ENCODE assay signal across 1 cellular context in the genomic region with DNA sequence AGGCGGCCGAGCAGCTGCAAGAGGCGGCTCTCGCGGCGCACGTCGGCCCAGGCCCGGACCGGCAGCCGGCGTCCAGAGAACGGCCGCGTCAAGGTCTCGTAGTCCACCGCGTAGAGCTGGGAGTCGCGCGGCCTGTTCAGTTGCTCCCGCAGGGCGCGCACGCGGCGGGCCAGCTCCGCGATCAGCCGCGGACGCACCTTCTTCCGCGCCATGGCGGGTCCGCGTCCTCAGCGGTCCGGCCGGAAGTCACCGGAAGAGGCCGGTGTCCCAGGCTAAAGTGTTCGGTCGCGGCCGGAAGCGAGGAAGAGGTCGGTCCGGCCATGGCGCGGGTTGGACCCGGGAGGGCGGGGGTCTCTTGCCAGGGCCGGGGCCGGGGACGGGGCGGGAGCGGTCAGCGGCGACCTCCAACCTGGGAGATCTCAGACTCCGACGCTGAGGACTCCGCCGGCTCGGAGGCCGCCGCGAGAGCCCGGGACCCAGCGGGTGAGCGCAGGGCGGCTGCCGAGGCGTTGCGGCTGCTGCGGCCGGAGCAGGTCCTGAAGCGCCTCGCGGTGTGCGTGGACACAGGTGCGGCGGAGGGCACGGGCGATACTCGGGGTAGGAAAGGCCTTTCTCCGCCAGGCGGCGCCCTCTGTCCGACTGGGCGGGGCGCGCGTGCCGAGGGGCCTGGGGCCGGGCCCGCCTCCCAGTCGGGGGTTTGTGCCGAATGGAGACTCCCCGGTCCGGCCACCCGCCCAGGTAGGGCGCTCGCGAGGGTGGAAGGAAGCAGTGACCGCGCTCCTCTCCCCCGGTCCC.
TF ChIP-seq lines count a peak whose summit lies in the region.

Gene MRPS34, minus strand, starts transcription at position 227 of the 795 bp plus-strand sequence. Its CDS starts 15 bp downstream, at position 212.

TF ChIP-seq in WTC11, 78 proteins besides CTCF, POLR2A, EP300 and RAD21 (continued from another document and continues in another):
- TF ChIP-seq, protein P1, sequence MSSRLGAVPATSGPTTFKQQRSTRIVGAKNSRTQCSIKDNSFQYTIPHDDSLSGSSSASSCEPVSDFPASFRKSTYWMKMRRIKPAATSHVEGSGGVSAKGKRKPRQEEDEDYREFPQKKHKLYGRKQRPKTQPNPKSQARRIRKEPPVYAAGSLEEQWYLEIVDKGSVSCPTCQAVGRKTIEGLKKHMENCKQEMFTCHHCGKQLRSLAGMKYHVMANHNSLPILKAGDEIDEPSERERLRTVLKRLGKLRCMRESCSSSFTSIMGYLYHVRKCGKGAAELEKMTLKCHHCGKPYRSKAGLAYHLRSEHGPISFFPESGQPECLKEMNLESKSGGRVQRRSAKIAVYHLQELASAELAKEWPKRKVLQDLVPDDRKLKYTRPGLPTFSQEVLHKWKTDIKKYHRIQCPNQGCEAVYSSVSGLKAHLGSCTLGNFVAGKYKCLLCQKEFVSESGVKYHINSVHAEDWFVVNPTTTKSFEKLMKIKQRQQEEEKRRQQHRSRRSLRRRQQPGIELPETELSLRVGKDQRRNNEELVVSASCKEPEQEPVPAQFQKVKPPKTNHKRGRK (CRISPR knock-in tag; IDR thresholded peaks at IDR 0.05; ENCODE audit: borderline replicate concordance) = no peak
- TF ChIP-seq ZNF396 (CRISPR knock-in tag; IDR thresholded peaks at IDR 0.05; ENCODE audit: borderline replicate concordance) (no peak), ZNF121 (CRISPR knock-in tag; IDR thresholded peaks at IDR 0.05) (0 out of 2 replicates have a peak, but pooled peaks have one; percentile 6), SOX15 (CRISPR knock-in tag; IDR thresholded peaks at IDR 0.05) (no peak), NR3C1 (CRISPR knock-in tag; conservative IDR thresholded peaks at IDR 0.05; ENCODE audit: low read depth) (no peak), SP1 (CRISPR knock-in tag; conservative IDR thresholded peaks at IDR 0.05) (peak; percentile 75), ZNF263 (CRISPR knock-in tag; IDR thresholded peaks at IDR 0.05; ENCODE audit: low read depth) (peak; percentile 20; the same call in 1 of the 2 replicates), TEAD4 (CRISPR knock-in tag; IDR thresholded peaks at IDR 0.05) (no peak), TEAD1 (CRISPR knock-in tag; IDR thresholded peaks at IDR 0.05) (peak; percentile 78), ZNF416 (CRISPR knock-in tag; IDR thresholded peaks at IDR 0.05) (no peak), HMGA2 (CRISPR knock-in tag; IDR thresholded peaks at IDR 0.05) (no peak), ATF3 (CRISPR knock-in tag; conservative IDR thresholded peaks at IDR 0.05) (no peak), FOXP4 (CRISPR knock-in tag; IDR thresholded peaks at IDR 0.05) (peak; percentile 82), JAZF1 (CRISPR knock-in tag; IDR thresholded peaks at IDR 0.05) (no peak), ESRRA (CRISPR knock-in tag; IDR thresholded peaks at IDR 0.05; ENCODE audit: borderline replicate concordance) (peak; percentile 22; the same call in 1 of the 2 replicates), AR (CRISPR knock-in tag; IDR thresholded peaks at IDR 0.05) (no peak), ZNF423 (CRISPR knock-in tag; IDR thresholded peaks at IDR 0.05) (peak; percentile 87), FOXP1 (CRISPR knock-in tag; IDR thresholded peaks at IDR 0.05; ENCODE audit: borderline replicate concordance) (peak; percentile 79), NFE2L1 (CRISPR knock-in tag; IDR thresholded peaks at IDR 0.05) (no peak; the same call in 1 of the 2 replicates), E2F5 (CRISPR knock-in tag; IDR thresholded peaks at IDR 0.05) (peak; percentile 68; the same call in 1 of the 2 replicates), MYBL2 (CRISPR knock-in tag; IDR thresholded peaks at IDR 0.05) (peak; percentile 58; the same call in 1 of the 2 replicates), NFATC4 (CRISPR knock-in tag; IDR thresholded peaks at IDR 0.05) (no peak), HMGXB4 (CRISPR knock-in tag; IDR thresholded peaks at IDR 0.05) (peak; percentile 95), ETV6 (CRISPR knock-in tag; IDR thresholded peaks at IDR 0.05) (peak; percentile 79), TP53 (CRISPR knock-in tag; IDR thresholded peaks at IDR 0.05) (no peak), ZNF232 (CRISPR knock-in tag; IDR thresholded peaks at IDR 0.05) (peak; percentile 84), CBFB (CRISPR knock-in tag; IDR thresholded peaks at IDR 0.05; ENCODE audit: low read depth) (peak; percentile 88; the same call in 1 of the 2 replicates), ATF1 (CRISPR knock-in tag; IDR thresholded peaks at IDR 0.05) (0 out of 2 replicates have a peak, but pooled peaks have one; percentile 81), KAT7 (CRISPR knock-in tag; IDR thresholded peaks at IDR 0.05; ENCODE audit: borderline replicate concordance) (peak; percentile 71; the same call in 1 of the 2 replicates), ZNF219 (CRISPR knock-in tag; IDR thresholded peaks at IDR 0.05; ENCODE audit: borderline replicate concordance) (no peak), ZBTB43 (CRISPR knock-in tag; IDR thresholded peaks at IDR 0.05) (no peak), ZNF138 (CRISPR knock-in tag; conservative IDR thresholded peaks at IDR 0.05) (no peak), ELF4 (CRISPR knock-in tag; IDR thresholded peaks at IDR 0.05; ENCODE audit: low read depth) (no peak), JUN (CRISPR knock-in tag; IDR thresholded peaks at IDR 0.05) (peak; percentile 71; the same call in 1 of the 2 replicates), SMAD3 (CRISPR knock-in tag; IDR thresholded peaks at IDR 0.05; ENCODE audit: borderline replicate concordance) (0 out of 2 replicates have a peak, but pooled peaks have one; percentile 63), OVOL2 (CRISPR knock-in tag; IDR thresholded peaks at IDR 0.05; ENCODE audit: borderline replicate concordance) (no peak)
- TF ChIP-seq, protein P2, sequence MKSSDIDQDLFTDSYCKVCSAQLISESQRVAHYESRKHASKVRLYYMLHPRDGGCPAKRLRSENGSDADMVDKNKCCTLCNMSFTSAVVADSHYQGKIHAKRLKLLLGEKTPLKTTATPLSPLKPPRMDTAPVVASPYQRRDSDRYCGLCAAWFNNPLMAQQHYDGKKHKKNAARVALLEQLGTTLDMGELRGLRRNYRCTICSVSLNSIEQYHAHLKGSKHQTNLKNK (CRISPR knock-in tag; IDR thresholded peaks at IDR 0.05) = no peak
- TF ChIP-seq, protein P3, sequence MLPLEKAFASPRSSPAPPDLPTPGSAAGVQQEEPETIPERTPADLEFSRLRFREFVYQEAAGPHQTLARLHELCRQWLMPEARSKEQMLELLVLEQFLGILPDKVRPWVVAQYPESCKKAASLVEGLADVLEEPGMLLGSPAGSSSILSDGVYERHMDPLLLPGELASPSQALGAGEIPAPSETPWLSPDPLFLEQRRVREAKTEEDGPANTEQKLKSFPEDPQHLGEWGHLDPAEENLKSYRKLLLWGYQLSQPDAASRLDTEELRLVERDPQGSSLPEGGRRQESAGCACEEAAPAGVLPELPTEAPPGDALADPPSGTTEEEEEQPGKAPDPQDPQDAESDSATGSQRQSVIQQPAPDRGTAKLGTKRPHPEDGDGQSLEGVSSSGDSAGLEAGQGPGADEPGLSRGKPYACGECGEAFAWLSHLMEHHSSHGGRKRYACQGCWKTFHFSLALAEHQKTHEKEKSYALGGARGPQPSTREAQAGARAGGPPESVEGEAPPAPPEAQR (CRISPR knock-in tag; IDR thresholded peaks at IDR 0.05) = no peak
- TF ChIP-seq, protein P4, sequence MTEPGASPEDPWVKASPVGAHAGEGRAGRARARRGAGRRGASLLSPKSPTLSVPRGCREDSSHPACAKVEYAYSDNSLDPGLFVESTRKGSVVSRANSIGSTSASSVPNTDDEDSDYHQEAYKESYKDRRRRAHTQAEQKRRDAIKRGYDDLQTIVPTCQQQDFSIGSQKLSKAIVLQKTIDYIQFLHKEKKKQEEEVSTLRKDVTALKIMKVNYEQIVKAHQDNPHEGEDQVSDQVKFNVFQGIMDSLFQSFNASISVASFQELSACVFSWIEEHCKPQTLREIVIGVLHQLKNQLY (CRISPR knock-in tag; IDR thresholded peaks at IDR 0.05) = 0 out of 2 replicates have a peak, but pooled peaks have one; percentile 14
- TF ChIP-seq, protein P5, sequence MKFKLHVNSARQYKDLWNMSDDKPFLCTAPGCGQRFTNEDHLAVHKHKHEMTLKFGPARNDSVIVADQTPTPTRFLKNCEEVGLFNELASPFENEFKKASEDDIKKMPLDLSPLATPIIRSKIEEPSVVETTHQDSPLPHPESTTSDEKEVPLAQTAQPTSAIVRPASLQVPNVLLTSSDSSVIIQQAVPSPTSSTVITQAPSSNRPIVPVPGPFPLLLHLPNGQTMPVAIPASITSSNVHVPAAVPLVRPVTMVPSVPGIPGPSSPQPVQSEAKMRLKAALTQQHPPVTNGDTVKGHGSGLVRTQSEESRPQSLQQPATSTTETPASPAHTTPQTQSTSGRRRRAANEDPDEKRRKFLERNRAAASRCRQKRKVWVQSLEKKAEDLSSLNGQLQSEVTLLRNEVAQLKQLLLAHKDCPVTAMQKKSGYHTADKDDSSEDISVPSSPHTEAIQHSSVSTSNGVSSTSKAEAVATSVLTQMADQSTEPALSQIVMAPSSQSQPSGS (CRISPR knock-in tag; IDR thresholded peaks at IDR 0.05; ENCODE audit: borderline replicate concordance, low read depth) = peak; percentile 56
